25 cellular contexts compared by ENCODE assay signal in the genomic region with DNA sequence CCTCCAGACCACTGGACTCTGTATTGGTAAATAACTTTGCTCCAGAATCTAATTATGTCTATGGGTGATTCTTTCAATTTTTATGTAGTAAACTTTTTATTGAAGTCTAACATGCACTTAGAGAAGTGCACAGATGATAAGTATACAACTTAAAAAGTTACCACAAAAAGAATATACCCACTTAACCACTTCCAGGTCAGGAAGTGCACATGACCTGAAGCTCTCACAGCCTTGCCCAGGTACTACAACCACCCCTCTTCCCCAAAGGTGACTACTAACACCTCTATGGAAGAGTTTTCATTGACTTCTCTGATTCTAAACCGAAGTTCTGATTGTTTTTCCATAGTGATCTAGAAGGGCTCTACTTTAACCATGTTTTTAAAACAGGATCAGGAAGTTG. TPM values are rescaled to one million over a fixed set of nuclear protein-coding genes. Genes with fewer than 3 reads are reported as not detected.
A peak's percentile ranks its signal among the peaks of the same experiment; 100 is the strongest.
DNase-seq lines count a peak whose midpoint lies in the region; ATAC-seq and TF ChIP-seq lines count a peak whose summit lies in the region.
"Had no signal": no experiment of that assay in that cellular context is flagged by ENCODE, and none has a peak within 500 bp of the region (broad histone marks: within the 10 kb centered on the region; RNA-seq: fewer than 3 reads in every experiment).

No MANE protein-coding gene starts in this region.

- no peaks in the 10 kb centered on the region for H3F3A ChIP-seq in OCI-LY1 (ENCODE audit: insufficient read depth, low read length)

- no peak overlapping the region for H3K4me3 ChIP-seq in OCI-LY1 (ENCODE audit: low read depth, low read length, poor library complexity, severe bottlenecking)
- no peak overlapping the region for H3K4me3 ChIP-seq in gastroesophageal sphincter
- no peak overlapping the region for H3K4me3 ChIP-seq in skeletal muscle tissue (ENCODE audit: low read length in 3 of 3)
- H3K4me3 ChIP-seq: coronary artery, tibial artery had no signal

- no peak for TF ChIP-seq EP300 in gastroesophageal sphincter (IDR thresholded peaks at IDR 0.05)

- H3K4me2 ChIP-seq in OCI-LY1 (ENCODE audit: low read length), result peak overlapping the region; percentile 36; the same call in 1 of the 2 replicates

- peak overlapping the region; percentile 67 for H3K27ac ChIP-seq in OCI-LY1 (ENCODE audit: low read depth, low read length, poor library complexity, severe bottlenecking)
- H3K27ac ChIP-seq in gastroesophageal sphincter, result peak overlapping the region in 3 of 4 donors; percentile 3 to 49 (median 5)
- peak overlapping the region; percentile 74 for H3K27ac ChIP-seq in skeletal muscle tissue (ENCODE audit: low read depth, low read length)
- H3K27ac ChIP-seq: tibial artery, WERI-Rb-1 had no signal

- peak overlapping the region; percentile 33; the same call in 1 of the 2 replicates for H3K9ac ChIP-seq in OCI-LY1 (ENCODE audit: low read length)
- H3K9ac ChIP-seq in skeletal muscle tissue (ENCODE audit: low read depth in 1 of 3, low read length in 3 of 3), result no peak overlapping the region

- H3K36me3 ChIP-seq in OCI-LY1 (ENCODE audit: insufficient read depth, low read length) (peaks cover 58% of the 10 kb centered on the region), gastroesophageal sphincter (no peaks in the 10 kb centered on the region), skeletal muscle tissue (ENCODE audit: control insufficient read depth in 3 of 3, insufficient read depth in 3 of 3, low read length in 3 of 3) (no peaks in the 10 kb centered on the region)
- H3K36me3 ChIP-seq: tibial artery, WERI-Rb-1 had no signal

- H3K9me2 ChIP-seq in OCI-LY1 (ENCODE audit: low read depth, low read length), result no peaks in the 10 kb centered on the region

- ATAC-seq in HG03432 (IDR thresholded peaks at IDR 0.05; ENCODE audit: unreplicated experiment) (peak; percentile 36), gastroesophageal sphincter (no peak), HG02852 (IDR thresholded peaks at IDR 0.05; ENCODE audit: unreplicated experiment) (no peak)
- ATAC-seq: activated CD8-positive, alpha-beta memory T cell treated with anti-CD3 and anti-CD28 coated beads, Interleukin-2, amount 10 ng/mL, durations not matched to agents 7 days and 5 days; left colon; naive thymus-derived CD4-positive, alpha-beta T cell had no signal

- DNase-seq in dedifferentiated amniotic fluid mesenchymal stem cell (ENCODE audit: extremely low spot score), result no peak
- no peak for DNase-seq in NCI-H2029 treated with DMSO at 0.1 percent for 48 hours (lab: John Stamatoyannopoulos, UW)
- DNase-seq: activated CD4-positive, alpha-beta T cell treated with anti-CD3 and anti-CD28 coated beads, Interleukin-2, amount 10 ng/mL, durations not matched to agents 24 days and 14 days; activated CD8-positive, alpha-beta memory T cell treated with anti-CD3 and anti-CD28 coated beads, Interleukin-2, amount 10 ng/mL, durations not matched to agents 7 days and 5 days; activated naive CD4-positive, alpha-beta T cell treated with anti-CD3 and anti-CD28 coated beads for 36 hours; amygdala; CD4-positive, alpha-beta T cell; DMS 273 treated with DMSO at 0.1 percent for 48 hours; left colon; naive thymus-derived CD4-positive, alpha-beta T cell; NCI-H1105; NCI-H2081; OCI-M1; SHP77; stimulated activated CD4-positive, alpha-beta T cell treated with anti-CD3 and anti-CD28 coated beads, Interleukin-4, amount 100 ng/mL, for 4 hours; stimulated activated naive CD4-positive, alpha-beta T cell treated with Interleukin-2 at 50 U/mL for 16 hours; T-helper 9 cell; tibial artery; WERI-Rb-1 had no signal

- H2AFZ ChIP-seq in OCI-LY1 (ENCODE audit: low read length), result no peak overlapping the region

- no peaks in the 10 kb centered on the region for H3K79me2 ChIP-seq in OCI-LY1 (ENCODE audit: insufficient read depth, low read length)

- H3K27me3 ChIP-seq in OCI-LY1 (ENCODE audit: insufficient read depth, low read length) (no peaks in the 10 kb centered on the region), gastroesophageal sphincter (no peaks in the 10 kb centered on the region), skeletal muscle tissue (ENCODE audit: control insufficient read depth in 3 of 3, insufficient read depth in 3 of 3, low read length in 3 of 3) (no peaks in the 10 kb centered on the region)
- H3K27me3 ChIP-seq: tibial artery had no signal

- H3K4me1 ChIP-seq in OCI-LY1 (ENCODE audit: insufficient read depth, low read length, severe bottlenecking) (peaks cover 82% of the 10 kb centered on the region), gastroesophageal sphincter (peaks cover 0 to 18% (median 5%) of the 10 kb centered on the region in 3 donors), skeletal muscle tissue (ENCODE audit: control insufficient read depth in 3 of 3, insufficient read depth in 3 of 3, low read length in 3 of 3) (peaks cover 11 to 17% (median 17%) of the 10 kb centered on the region in 3 donors)

- no peaks in the 10 kb centered on the region for H4K20me1 ChIP-seq in OCI-LY1 (ENCODE audit: insufficient read depth, low read length)

- 75 to 100% methylated on average over 1 of the region's 1 CpG for WGBS in gastroesophageal sphincter (ENCODE audit: low coverage in 1 of 2), 2 donors

- no peak for TF ChIP-seq POLR2A in gastroesophageal sphincter (IDR thresholded peaks at IDR 0.05)

- no peak for TF ChIP-seq CTCF in OCI-LY1 (IDR thresholded peaks at IDR 0.05; ENCODE audit: low read length)
- TF ChIP-seq CTCF in gastroesophageal sphincter (IDR thresholded peaks at IDR 0.05), result no peak

- H3K9me3 ChIP-seq in OCI-LY1 (ENCODE audit: low read length) (no peaks in the 10 kb centered on the region), gastroesophageal sphincter (no peaks in the 10 kb centered on the region), skeletal muscle tissue (ENCODE audit: control insufficient read depth in 3 of 3, low read length in 3 of 3) (no peaks in the 10 kb centered on the region)
- H3K9me3 ChIP-seq: tibial artery had no signal

RNA-seq across cellular contexts. Expression of a gene that starts 43.6 kb away (rescaled TPM):
- 100 to 1,000 TPM in 2 of 4 donors, 10 to 100 TPM in 2; 79.3 to 118 (median 98.4) TPM for total RNA-seq in gastroesophageal sphincter
- total RNA-seq in skeletal muscle tissue, result 77.8 TPM

Comparison
In these comparisons a context has a peak if more than half of its experiments do, and no peak if none do; other contexts are left out.
1. H3K27ac ChIP-seq: peak in every context shown above with its lines; median percentile 74 in skeletal muscle tissue; 67 in OCI-LY1; 5 in gastroesophageal sphincter.